ENCODE assay signal across 14 cellular contexts in the genomic region with DNA sequence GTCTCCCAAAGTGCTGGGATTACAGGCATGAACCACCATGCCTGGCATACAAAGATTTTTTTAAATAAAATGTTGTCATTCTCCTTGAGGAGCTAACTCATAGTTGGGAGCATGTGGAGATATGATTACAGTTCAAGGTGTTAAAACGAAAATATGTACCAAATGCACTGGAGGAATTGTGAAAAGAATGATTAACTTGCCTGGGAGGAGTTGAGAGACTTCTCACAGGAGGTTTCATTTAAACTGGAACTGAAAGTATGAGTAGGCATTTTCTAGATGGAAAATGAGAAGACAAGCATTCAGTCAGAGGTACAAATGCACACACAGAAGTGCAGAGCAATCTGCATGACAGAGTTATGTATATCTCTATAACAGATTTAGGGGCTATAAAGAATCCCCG.
DNase-seq lines count a peak whose midpoint lies in the region; ATAC-seq and TF ChIP-seq lines count a peak whose summit lies in the region.
"Had no signal": no experiment of that assay in that cellular context is flagged by ENCODE, and none has a peak within 500 bp of the region (broad histone marks: within the 10 kb centered on the region; RNA-seq: fewer than 3 reads in every experiment).

No MANE protein-coding gene starts in this region.

- no peaks in the 10 kb centered on the region for H3K9me3 ChIP-seq in adrenal gland (replicated peaks in 1 of 3)
- H3K9me3 ChIP-seq in lower lobe of right lung, result no peaks in the 10 kb centered on the region
- no peaks in the 10 kb centered on the region for H3K9me3 ChIP-seq in effector memory CD4-positive, alpha-beta T cell (ENCODE audit: control insufficient read depth, low read length)

- intact Hi-C loops in dorsolateral prefrontal cortex (cut with DNase I), result loop anchor here in 1 of 2 donors (10.0 kb wide), 1 partner anchor 91 kb away; no protein-coding TSS in a partner anchor
- intact Hi-C loops in adrenal gland (cut with DNase I), result no loop called here
- intact Hi-C loops in lower lobe of right lung (cut with DNase I), result no loop called here

- TF ChIP-seq CTCF in dorsolateral prefrontal cortex (IDR thresholded peaks at IDR 0.05 in 54 of 56, conservative IDR thresholded peaks at IDR 0.05 in 2 of 56; ENCODE audit: low read depth in 1 of 56, partially characterized antibody in 56 of 56), result no peak
- no peak for TF ChIP-seq CTCF in adrenal gland (IDR thresholded peaks at IDR 0.05)
- no peak for TF ChIP-seq CTCF in lower lobe of right lung (IDR thresholded peaks at IDR 0.05)

- H3K27me3 ChIP-seq in dorsolateral prefrontal cortex (no peaks in the 10 kb centered on the region), adrenal gland (no peaks in the 10 kb centered on the region), lower lobe of right lung (ENCODE audit: low read depth) (no peaks in the 10 kb centered on the region)
- H3K27me3 ChIP-seq in effector memory CD4-positive, alpha-beta T cell (replicated peaks; ENCODE audit: control insufficient read depth, insufficient read depth, low read length, poor library complexity, severe bottlenecking), result no peaks in the 10 kb centered on the region
- H3K27me3 ChIP-seq: cardiac muscle cell had no signal

- peak; percentile 100 for ATAC-seq in GM18907 (IDR thresholded peaks at IDR 0.05; ENCODE audit: unreplicated experiment)
- peak; percentile 100 for ATAC-seq in GM21786 (IDR thresholded peaks at IDR 0.05; ENCODE audit: unreplicated experiment)
- ATAC-seq in HG03354 (IDR thresholded peaks at IDR 0.05; ENCODE audit: poor library complexity, severe bottlenecking, unreplicated experiment), result peak; percentile 100
- ATAC-seq in lower lobe of right lung, result no peak
- ATAC-seq: HCT116; stimulated activated naive CD8-positive, alpha-beta T cell treated with anti-CD3 and anti-CD28 coated beads, Interleukin-15, amount 100 ng/mL, for 72 hours had no signal

- TF ChIP-seq POLR2A in adrenal gland (IDR thresholded peaks at IDR 0.05), result no peak

- H3K27me3 Mint-ChIP-seq in activated naive CD4-positive, alpha-beta T cell treated with anti-CD3 and anti-CD28 coated beads, Interleukin-2, amount 10 ng/mL, durations not matched to agents 7 days and 5 days, result no peaks in the 10 kb centered on the region
- H3K27me3 Mint-ChIP-seq: stimulated activated naive CD8-positive, alpha-beta T cell treated with anti-CD3 and anti-CD28 coated beads, Interleukin-15, amount 100 ng/mL, for 72 hours had no signal

- no peaks in the 10 kb centered on the region for H3K9me3 Mint-ChIP-seq in activated naive CD4-positive, alpha-beta T cell treated with anti-CD3 and anti-CD28 coated beads, Interleukin-2, amount 10 ng/mL, durations not matched to agents 7 days and 5 days

- no peak overlapping the region for H3K27ac Mint-ChIP-seq in activated naive CD4-positive, alpha-beta T cell treated with anti-CD3 and anti-CD28 coated beads, Interleukin-2, amount 10 ng/mL, durations not matched to agents 7 days and 5 days
- H3K27ac Mint-ChIP-seq: stimulated activated naive CD8-positive, alpha-beta T cell treated with anti-CD3 and anti-CD28 coated beads, Interleukin-15, amount 100 ng/mL, for 72 hours had no signal

- 35 to 54% (median 45%) methylated on average over 2 of the region's 2 CpGs for WGBS in adrenal gland, 4 donors

- H3K4me3 Mint-ChIP-seq in activated naive CD4-positive, alpha-beta T cell treated with anti-CD3 and anti-CD28 coated beads, Interleukin-2, amount 10 ng/mL, durations not matched to agents 7 days and 5 days, result no peak overlapping the region
- H3K4me3 Mint-ChIP-seq: stimulated activated naive CD8-positive, alpha-beta T cell treated with anti-CD3 and anti-CD28 coated beads, Interleukin-15, amount 100 ng/mL, for 72 hours had no signal

- no peaks in the 10 kb centered on the region for H3K36me3 Mint-ChIP-seq in activated naive CD4-positive, alpha-beta T cell treated with anti-CD3 and anti-CD28 coated beads, Interleukin-2, amount 10 ng/mL, durations not matched to agents 7 days and 5 days

- H3K36me3 ChIP-seq in adrenal gland (replicated peaks in 1 of 2) (no peaks in the 10 kb centered on the region), lower lobe of right lung (no peaks in the 10 kb centered on the region)
- H3K36me3 ChIP-seq in effector memory CD4-positive, alpha-beta T cell (ENCODE audit: control insufficient read depth, insufficient read depth, low read length), result no peaks in the 10 kb centered on the region
- H3K36me3 ChIP-seq: cardiac muscle cell had no signal

- no peak for DNase-seq in dorsolateral prefrontal cortex
- no peak for DNase-seq in adrenal gland
- no peak for DNase-seq in lower lobe of right lung
- DNase-seq in effector memory CD4-positive, alpha-beta T cell, result no peak
- no peak for DNase-seq in activated naive CD4-positive, alpha-beta T cell treated with anti-CD3 and anti-CD28 coated beads, Interleukin-2, amount 10 ng/mL, durations not matched to agents 7 days and 5 days
- DNase-seq: COR-L47; NCI-H187 treated with DMSO at 0.1 percent for 48 hours; stimulated activated naive CD8-positive, alpha-beta T cell treated with anti-CD3 and anti-CD28 coated beads, Interleukin-15, amount 100 ng/mL, for 72 hours had no signal

- H3K27ac ChIP-seq in dorsolateral prefrontal cortex, result peak overlapping the region in 56 of 59 donors; percentile 52 to 99 (median 94)
- H3K27ac ChIP-seq in adrenal gland, result no peak overlapping the region
- H3K27ac ChIP-seq in lower lobe of right lung, result no peak overlapping the region
- no peak overlapping the region for H3K27ac ChIP-seq in effector memory CD4-positive, alpha-beta T cell (ENCODE audit: insufficient read depth, low read length, poor library complexity, severe bottlenecking)
- H3K27ac ChIP-seq: cardiac muscle cell, skin epidermis had no signal

- CTCF ChIA-PET in activated naive CD4-positive, alpha-beta T cell treated with anti-CD3 and anti-CD28 coated beads, Interleukin-2, amount 10 ng/mL, durations not matched to agents 7 days and 5 days (lab: Charles Lee), result no interaction called here

- H3K4me1 ChIP-seq in adrenal gland (replicated peaks in 1 of 2) (no peaks in the 10 kb centered on the region), lower lobe of right lung (no peaks in the 10 kb centered on the region)
- H3K4me1 ChIP-seq in effector memory CD4-positive, alpha-beta T cell (ENCODE audit: control insufficient read depth, insufficient read depth, low read length, poor library complexity, severe bottlenecking), result no peaks in the 10 kb centered on the region

- H3K4me1 Mint-ChIP-seq in activated naive CD4-positive, alpha-beta T cell treated with anti-CD3 and anti-CD28 coated beads, Interleukin-2, amount 10 ng/mL, durations not matched to agents 7 days and 5 days, result no peaks in the 10 kb centered on the region
- H3K4me1 Mint-ChIP-seq: stimulated activated naive CD8-positive, alpha-beta T cell treated with anti-CD3 and anti-CD28 coated beads, Interleukin-15, amount 100 ng/mL, for 72 hours had no signal

- H3K4me3 ChIP-seq in dorsolateral prefrontal cortex (no peak overlapping the region), adrenal gland (no peak overlapping the region), lower lobe of right lung (no peak overlapping the region)
- no peak overlapping the region for H3K4me3 ChIP-seq in effector memory CD4-positive, alpha-beta T cell (ENCODE audit: insufficient read depth, low read depth, low read length, poor library complexity, severe bottlenecking)
- H3K4me3 ChIP-seq: cardiac muscle cell, skin epidermis had no signal

Comparison
In these comparisons a context has a peak if more than half of its experiments do, and no peak if none do; other contexts are left out.
1. ATAC-seq: peak in GM18907 (single experiment), GM21786 (single experiment) and HG03354 (single experiment); none in lower lobe of right lung (0 of 2).
2. H3K27ac ChIP-seq: peak in dorsolateral prefrontal cortex (56 of 59); none in adrenal gland (0 of 5), lower lobe of right lung (single experiment) and effector memory CD4-positive, alpha-beta T cell (single experiment).